ENCODE assay signal across 18 cellular contexts in genomic region chr7:87528733-87529132, GRCh38. TPM values are rescaled to one million over a fixed set of nuclear protein-coding genes. Genes with fewer than 3 reads are reported as not detected.
DNase-seq lines count a peak whose midpoint lies in the region; ATAC-seq, FAIRE-seq and TF ChIP-seq lines count a peak whose summit lies in the region.
"Had no signal": no experiment of that assay in that cellular context is flagged by ENCODE, and none has a peak within 500 bp of the region (broad histone marks: within the 10 kb centered on the region; RNA-seq: fewer than 3 reads in every experiment).

No MANE protein-coding gene starts in this region.

- intact Hi-C loops in ovary (cut with DNase I) = no loop called here

- no peak overlapping the region for H2BK20ac ChIP-seq in H1 (ENCODE audit: low read length)

- no peak overlapping the region for H3K14ac ChIP-seq in H1 (ENCODE audit: insufficient read length)
- H3K14ac ChIP-seq in trophoblast cell (ENCODE audit: low read length) = no peak overlapping the region

- TF ChIP-seq POLR2A in H1 (IDR thresholded peaks at IDR 0.05; ENCODE audit: control extremely low read depth in 1 of 2, low read depth in 2 of 2, low read length in 2 of 2) (no peak), ovary (IDR thresholded peaks at IDR 0.05) (no peak)

- no peaks in the 10 kb centered on the region for H3K79me1 ChIP-seq in H1 (ENCODE audit: low read depth, low read length)
- H3K79me1 ChIP-seq in trophoblast cell (ENCODE audit: low read length) = no peaks in the 10 kb centered on the region

- no peak overlapping the region for H3K23ac ChIP-seq in H1 (ENCODE audit: insufficient read length)
- no peak overlapping the region for H3K23ac ChIP-seq in trophoblast cell (ENCODE audit: low read length)

- no peak overlapping the region for H3K9ac ChIP-seq in H1 (replicated peaks in 1 of 4; ENCODE audit: extremely low read depth in 1 of 4, low read depth in 3 of 4, low read length in 3 of 4)
- H3K9ac ChIP-seq in trophoblast cell (ENCODE audit: low read length) = no peak overlapping the region

- no peak for TF ChIP-seq EP300 in H1 (IDR thresholded peaks at IDR 0.05; ENCODE audit: borderline replicate concordance in 1 of 2, low read depth in 2 of 2, low read length in 2 of 2)
- TF ChIP-seq EP300 in ovary (IDR thresholded peaks at IDR 0.05) = no peak

- H2BK5ac ChIP-seq in H1 (ENCODE audit: low read depth, low read length) = no peak overlapping the region
- H2BK5ac ChIP-seq in trophoblast cell (ENCODE audit: low read depth, low read length, poor library complexity) = no peak overlapping the region

- 0 out of 7 replicates have a peak, but pooled peaks cover 0 to 2% (median 0%) of the 10 kb centered on the region in 4 experiments for H3K4me1 ChIP-seq in H1 (replicated peaks in 1 of 4; ENCODE audit: control insufficient read depth in 3 of 4, insufficient read depth in 4 of 4, low read length in 3 of 4)
- H3K4me1 ChIP-seq in trophoblast cell (ENCODE audit: control insufficient read depth in 1 of 2, insufficient read depth in 2 of 2, low read length in 2 of 2) = peaks cover 0 to 2% of the 10 kb centered on the region in 2 experiments
- no peaks in the 10 kb centered on the region for H3K4me1 ChIP-seq in ovary (ENCODE audit: insufficient read depth)
- H3K4me1 ChIP-seq: BE2C had no signal

- H3K4ac ChIP-seq in H1 (replicated peaks; ENCODE audit: insufficient read length, low read depth, low read length) (no peak overlapping the region), trophoblast cell (ENCODE audit: low read depth, low read length) (no peak overlapping the region)

- H3K23me2 ChIP-seq in H1 (ENCODE audit: low read depth, low read length) = no peaks in the 10 kb centered on the region

- CTCF ChIA-PET in H1 (lab: Charles Lee; ENCODE audit: partially characterized antibody) = no interaction called here

- H2BK15ac ChIP-seq in H1 (ENCODE audit: low read length) = no peak overlapping the region

- POLR2A ChIA-PET in H1 (lab: Charles Lee; ENCODE audit: partially characterized antibody) = interaction anchor here (0.5 kb wide), 1 partner anchor 80 kb away, joined by 3 read pairs; no protein-coding TSS in a partner anchor

- no peak for TF ChIP-seq RAD21 in H1 (IDR thresholded peaks at IDR 0.05 in 1 of 2, conservative IDR thresholded peaks at IDR 0.05 in 1 of 2; ENCODE audit: low read depth in 2 of 2, low read length in 2 of 2)

- H2AK5ac ChIP-seq in H1 (ENCODE audit: low read depth, low read length) (no peak overlapping the region), trophoblast cell (ENCODE audit: low read length) (no peak overlapping the region)

- H3K18ac ChIP-seq in H1 (ENCODE audit: extremely low read depth, low read length) (no peak overlapping the region), trophoblast cell (ENCODE audit: low read length) (no peak overlapping the region)

- H4K20me1 ChIP-seq in H1 (replicated peaks in 1 of 2; ENCODE audit: control insufficient read depth in 1 of 2, insufficient read depth in 2 of 2, low read length in 2 of 2) = no peaks in the 10 kb centered on the region

- H2BK12ac ChIP-seq in H1 (ENCODE audit: low read depth, low read length) = no peak overlapping the region
- H2BK12ac ChIP-seq in trophoblast cell (ENCODE audit: low read length) = no peak overlapping the region

- H3K56ac ChIP-seq in H1 (replicated peaks; ENCODE audit: insufficient read length, low read depth, low read length) = no peak overlapping the region

- H3K27me3 ChIP-seq in H1 (replicated peaks in 1 of 4; ENCODE audit: control insufficient read depth in 3 of 4, extremely low read depth in 1 of 4, insufficient read depth in 3 of 4, low read length in 3 of 4) = no peaks in the 10 kb centered on the region
- no peaks in the 10 kb centered on the region for H3K27me3 ChIP-seq in trophoblast cell (ENCODE audit: insufficient read depth, low read length)
- H3K27me3 ChIP-seq in ovary = no peaks in the 10 kb centered on the region
- H3K27me3 ChIP-seq: BE2C had no signal

- H3K27ac ChIP-seq in H1 (ENCODE audit: low read depth, low read length) = no peak overlapping the region
- H3K27ac ChIP-seq in trophoblast cell (ENCODE audit: low read depth, low read length) = no peak overlapping the region
- H3K27ac ChIP-seq in ovary = no peak overlapping the region
- H3K27ac ChIP-seq: C4-2B had no signal

- no peak overlapping the region for H4K12ac ChIP-seq in trophoblast cell (ENCODE audit: low read depth, low read length)

- no peak overlapping the region for H2BK120ac ChIP-seq in H1 (replicated peaks; ENCODE audit: low read depth, low read length)
- no peak overlapping the region for H2BK120ac ChIP-seq in trophoblast cell (ENCODE audit: insufficient read depth, low read length, poor library complexity)

- no peak overlapping the region for H4K5ac ChIP-seq in H1 (ENCODE audit: insufficient read length, low read depth, low read length)

- WGBS in H1 (ENCODE audit: extremely low coverage in 1 of 2, insufficient coverage in 1 of 2, insufficient read length in 1 of 2, insufficient replicate concordance in 2 of 2, low coverage in 1 of 2, low lambda C conversion rate in 2 of 2, missing lambda C conversion rate in 1 of 2), 2 experiments = 79% methylated on average over 2 of the region's 2 CpGs; no CpG with 5 or more reads in 1 of the 2 experiments
- WGBS in trophoblast cell (ENCODE audit: extremely low coverage, insufficient coverage, insufficient read length) = no CpG with 5 or more reads among the region's 2 CpGs
- 69 to 82% (median 72%) methylated on average over 2 of the region's 2 CpGs for WGBS in ovary, 3 donors

- H3K79me2 ChIP-seq in H1 (ENCODE audit: control insufficient read depth in 1 of 2, insufficient read depth in 2 of 2, low read length in 2 of 2) = no peaks in the 10 kb centered on the region
- no peaks in the 10 kb centered on the region for H3K79me2 ChIP-seq in trophoblast cell (ENCODE audit: control insufficient read depth, insufficient read depth, low read length, poor library complexity)

- TF ChIP-seq CTCF in H1 (IDR thresholded peaks at IDR 0.05; ENCODE audit: control extremely low read depth in 1 of 3, insufficient read depth in 1 of 3, low read depth in 1 of 3, low read length in 3 of 3) (no peak), ovary (IDR thresholded peaks at IDR 0.05) (no peak)

- H3K4me2 ChIP-seq in H1 (ENCODE audit: insufficient read depth in 1 of 2, low read depth in 2 of 2, low read length in 2 of 2) (no peak overlapping the region), trophoblast cell (ENCODE audit: low read length) (no peak overlapping the region)

- H2AFZ ChIP-seq in H1 (ENCODE audit: low read length) (no peak overlapping the region), trophoblast cell (ENCODE audit: insufficient read depth, low read length, poor library complexity) (no peak overlapping the region)

- H4K91ac ChIP-seq in H1 (replicated peaks; ENCODE audit: insufficient read length, low read length) (no peak overlapping the region), trophoblast cell (ENCODE audit: low read depth, low read length) (no peak overlapping the region)

- FAIRE-seq in H1 (lab: Jason Lieb, UNC) = no peak
- FAIRE-seq: A204.1, GM12878, GM18507, HepG2, HTR-8/SVneo had no signal

- H3K4me3 ChIP-seq in H1 (ENCODE audit: extremely low read depth in 1 of 4, insufficient read depth in 2 of 4, low read depth in 3 of 4, low read length in 4 of 4) (no peak overlapping the region), trophoblast cell (ENCODE audit: low read depth, low read length) (no peak overlapping the region), ovary (no peak overlapping the region)
- H3K4me3 ChIP-seq: GM12878 had no signal

- DNase-seq in A172 (ENCODE audit: low spot score) (peak; percentile 8), NCI-H226 (peak; percentile 12), H1 (ENCODE audit: low read depth in 1 of 2, low spot score in 2 of 2) (no peak), trophoblast cell (peak; percentile 48 to 82), ovary (no peak), amniotic stem cell (lab: John Stamatoyannopoulos, UW) (no peak)
- DNase-seq: BE2C; CD4-positive, alpha-beta memory T cell; DMS79; H7 had no signal

- no peaks in the 10 kb centered on the region for H3K9me3 ChIP-seq in H1 (ENCODE audit: insufficient read depth in 2 of 2, low read depth in 1 of 2, low read length in 1 of 2)
- H3K9me3 ChIP-seq in trophoblast cell (ENCODE audit: insufficient read depth, low read depth, low read length) = no peaks in the 10 kb centered on the region
- no peaks in the 10 kb centered on the region for H3K9me3 ChIP-seq in ovary
- H3K9me3 ChIP-seq: BE2C had no signal

- H3K36me3 ChIP-seq in H1 (ENCODE audit: control insufficient read depth in 2 of 4, insufficient read depth in 4 of 4, low read length in 3 of 4) (no peaks in the 10 kb centered on the region), trophoblast cell (ENCODE audit: control insufficient read depth in 1 of 2, insufficient read depth in 2 of 2, low read length in 2 of 2) (no peaks in the 10 kb centered on the region), ovary (no peaks in the 10 kb centered on the region)

- H4K8ac ChIP-seq in H1 (ENCODE audit: extremely low read depth, insufficient read depth, low read length) (no peak overlapping the region), trophoblast cell (ENCODE audit: low read depth, low read length) (no peak overlapping the region)

- ATAC-seq in HG02970 (IDR thresholded peaks at IDR 0.05; ENCODE audit: low FRiP score, unreplicated experiment) = no peak
- ATAC-seq: GM12878, HepG2 had no signal

TF ChIP-seq in H1, 55 proteins besides CTCF, POLR2A, EP300 and RAD21:
- peak; percentile 78 for TF ChIP-seq TEAD4 (IDR thresholded peaks at IDR 0.05; ENCODE audit: low read depth, low read length)
- no peak for TF ChIP-seq CBX5 (IDR thresholded peaks at IDR 0.05; ENCODE audit: low read depth, low read length)

RNA-seq across cellular contexts. Expression of gene ABCB4, which starts 53.3 kb away (rescaled TPM):
- not detected in 2 replicates for total RNA-seq in A172 (2014; rRNA removed; shearing (Covaris generic))
- total RNA-seq in H1 (2021; fragmentation: NEBNext Ultra II Directional; extraction: Animal tissue kit (Norgen Biotek cat#: 25700)) = 0.57 and 0.60 TPM in 2 replicates
- polyA plus RNA-seq in H1 (2011; rRNA removed) (0.38 and 0.54 TPM in 2 replicates), ovary (under 1 TPM; 0.33 to 0.75 TPM)
- polyA plus RNA-seq in H1 (2011; cell fraction: cytosol; rRNA removed) = 0.41 TPM
- 0.70 TPM for polyA plus RNA-seq in H1 (2011; cell fraction: nucleus; rRNA removed)
- polyA plus RNA-seq in H1 (2012, experiment 1 of 2) = 0.44 to 0.78 TPM (median 0.63 TPM) in 4 replicates
- polyA plus RNA-seq in H1 (2012, experiment 2 of 2) = 0.09 TPM
- 1.6 TPM for polyA plus RNA-seq in H1 (2013, experiment 1 of 2)
- polyA plus RNA-seq in H1 (2013, experiment 2 of 2) = 1.0 TPM
- polyA minus RNA-seq in H1 (2011; rRNA and poly(A)+ RNA removed) = 1.7 TPM in 2 replicates
- 0.81 TPM for polyA minus RNA-seq in H1 (2011; cell fraction: cytosol; rRNA and poly(A)+ RNA removed)
- 3.7 TPM for polyA minus RNA-seq in H1 (2011; cell fraction: nucleus; rRNA and poly(A)+ RNA removed)
- polyA plus RNA-seq in trophoblast cell (2013) = 0.03 and 0.10 TPM in 2 replicates
- 1 to 10 TPM in 1 of 7 donors, under 1 TPM in 6; 0.13 to 2.1 (median 0.45) TPM for total RNA-seq in ovary
- total RNA-seq: CD4-positive, alpha-beta memory T cell; G401 had no signal

Comparison
In these comparisons a context has a peak if more than half of its experiments do, and no peak if none do; other contexts are left out.
1. DNase-seq: peak in A172 (single experiment), NCI-H226 (single experiment) and trophoblast cell (2 of 2); none in H1 (0 of 2), ovary (0 of 5) and amniotic stem cell (single experiment).